Comparison of ENCODE assay signal across 1 cellular context in genomic region chr16:30375830-30376229, GRCh38.
A peak's percentile ranks its signal among the peaks of the same experiment; 100 is the strongest.
TF ChIP-seq lines count a peak whose summit lies in the region.

No MANE protein-coding gene starts in this region.

TF ChIP-seq in K562, 482 proteins besides CTCF, POLR2A, EP300 and RAD21:
- TF ChIP-seq NFIX (CRISPR knock-in tag; IDR thresholded peaks at IDR 0.05; ENCODE audit: low read depth), result no peak
- TF ChIP-seq NFIC (IDR thresholded peaks at IDR 0.05), result peak; percentile 91
